ENCODE assay signal across 19 cellular contexts in the genomic region with DNA sequence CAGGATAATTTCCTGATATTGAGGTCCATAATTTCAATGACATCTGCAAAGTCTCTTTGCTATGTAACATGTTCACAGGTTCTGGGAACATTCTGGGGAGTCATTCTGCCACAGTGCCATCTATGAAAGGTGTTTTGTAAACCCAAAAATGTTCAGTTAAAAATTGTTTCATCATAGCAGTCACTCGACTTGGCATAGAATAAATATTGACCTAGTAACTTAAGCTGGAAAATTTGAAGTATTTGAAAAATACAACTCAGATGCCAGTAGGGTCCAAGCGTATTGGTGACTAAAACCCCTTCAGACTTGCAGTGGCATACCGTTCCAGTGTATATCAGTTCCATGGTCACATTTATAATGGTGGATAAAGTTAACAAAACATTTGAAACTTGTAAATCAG.
"Had no signal": no experiment of that assay in that cellular context is flagged by ENCODE, and none has a peak within 500 bp of the region (broad histone marks: within the 10 kb centered on the region; RNA-seq: fewer than 3 reads in every experiment).

No MANE protein-coding gene starts in this region.

- H3K36me3 ChIP-seq: prostate gland, suprapubic skin had no signal

- H3K27ac ChIP-seq: dorsolateral prefrontal cortex, prostate gland, suprapubic skin had no signal

- H3K27me3 ChIP-seq: dorsolateral prefrontal cortex, suprapubic skin had no signal

- H3K4me2 ChIP-seq: smooth muscle cell had no signal

- ATAC-seq: left colon; natural killer cell treated with Interleukin-12 subunit alpha and Interleukin-12 subunit beta and Interleukin-15 and Interleukin-18, amount 100 ng/mL, for 72 hours; right cardiac atrium; T-cell had no signal

- DNase-seq: activated CD4-positive, alpha-beta T cell treated with anti-CD3 and anti-CD28 coated beads for 1 hour; activated CD4-positive, alpha-beta T cell treated with anti-CD3 and anti-CD28 coated beads, Interleukin-2, amount 50 U/mL, for 4 hours; activated naive CD4-positive, alpha-beta T cell; activated naive CD8-positive, alpha-beta T cell treated with anti-CD3 and anti-CD28 coated beads, Interleukin-2, amount 10 ng/mL, durations not matched to agents 7 days and 5 days; activated T-cell treated with anti-CD3 and anti-CD28 coated beads for 4 hours; anterior cingulate cortex; dorsolateral prefrontal cortex; left colon; mesendoderm; nucleus accumbens; right cardiac atrium; stimulated activated CD4-positive, alpha-beta T cell treated with anti-CD3 and anti-CD28 coated beads, Interleukin-4, amount 100 ng/mL, for 4 hours; stimulated activated CD8-positive, alpha-beta memory T cell treated with anti-CD3 and anti-CD28 coated beads, Interleukin-4, amount 100 ng/mL, for 48 hours; T-cell; T1000 had no signal

- H3K4me3 ChIP-seq: dorsolateral prefrontal cortex, prostate gland, smooth muscle cell, suprapubic skin had no signal

- H3K9me3 ChIP-seq: prostate gland, suprapubic skin had no signal
